1 cellular context compared by ENCODE assay signal in the genomic region with DNA sequence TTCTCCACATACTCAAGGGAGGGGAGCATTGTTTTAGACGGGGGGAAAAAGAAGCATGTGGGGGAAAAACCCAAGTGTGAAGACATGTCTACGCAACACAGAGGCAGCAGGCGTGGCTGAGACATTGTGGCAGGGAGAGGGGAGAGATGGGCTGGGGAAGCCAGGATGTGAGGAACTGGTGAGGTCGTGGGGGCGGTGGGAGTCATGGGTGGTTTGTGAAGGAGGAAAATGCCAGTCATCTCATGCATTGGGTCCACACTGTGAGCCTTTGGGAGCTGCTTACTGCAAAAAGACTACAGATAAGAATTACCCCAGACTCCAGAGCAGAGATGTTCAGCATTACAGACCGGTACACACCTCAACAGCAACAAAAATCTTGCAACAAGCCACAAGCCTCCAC.
TF ChIP-seq lines count a peak whose summit lies in the region.

No MANE protein-coding gene starts in this region.

TF ChIP-seq in GM12878, 131 proteins besides CTCF, POLR2A, EP300 and RAD21:
- peak; percentile 60; the same call in 1 of the 2 replicates for TF ChIP-seq NBN (IDR thresholded peaks at IDR 0.05)
- peak; percentile 17 for TF ChIP-seq RELA (IDR thresholded peaks at IDR 0.05; ENCODE audit: borderline replicate concordance, partially characterized antibody)
- TF ChIP-seq, protein P1, sequence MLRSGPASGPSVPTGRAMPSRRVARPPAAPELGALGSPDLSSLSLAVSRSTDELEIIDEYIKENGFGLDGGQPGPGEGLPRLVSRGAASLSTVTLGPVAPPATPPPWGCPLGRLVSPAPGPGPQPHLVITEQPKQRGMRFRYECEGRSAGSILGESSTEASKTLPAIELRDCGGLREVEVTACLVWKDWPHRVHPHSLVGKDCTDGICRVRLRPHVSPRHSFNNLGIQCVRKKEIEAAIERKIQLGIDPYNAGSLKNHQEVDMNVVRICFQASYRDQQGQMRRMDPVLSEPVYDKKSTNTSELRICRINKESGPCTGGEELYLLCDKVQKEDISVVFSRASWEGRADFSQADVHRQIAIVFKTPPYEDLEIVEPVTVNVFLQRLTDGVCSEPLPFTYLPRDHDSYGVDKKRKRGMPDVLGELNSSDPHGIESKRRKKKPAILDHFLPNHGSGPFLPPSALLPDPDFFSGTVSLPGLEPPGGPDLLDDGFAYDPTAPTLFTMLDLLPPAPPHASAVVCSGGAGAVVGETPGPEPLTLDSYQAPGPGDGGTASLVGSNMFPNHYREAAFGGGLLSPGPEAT (IDR thresholded peaks at IDR 0.05; ENCODE audit: low read depth): peak; percentile 40; the same call in 1 of the 2 replicates
- 0 out of 2 replicates have a peak, but pooled peaks have one; percentile 13 for TF ChIP-seq ATF7 (IDR thresholded peaks at IDR 0.05; ENCODE audit: low read depth)
- TF ChIP-seq NR2F1 (conservative IDR thresholded peaks at IDR 0.05): 0 out of 2 replicates have a peak, but pooled peaks have one; percentile 13
- no peak for TF ChIP-seq BMI1 (IDR thresholded peaks at IDR 0.05; ENCODE audit: borderline replicate concordance)
- peak; percentile 16 for TF ChIP-seq MEF2B (IDR thresholded peaks at IDR 0.05; ENCODE audit: partially characterized antibody, poor library complexity, severe bottlenecking)
- no peak for TF ChIP-seq EZH2 (IDR thresholded peaks at IDR 0.05; ENCODE audit: borderline replicate concordance, control insufficient read depth, low read depth, low read length)
- peak; percentile 81; the same call in 1 of the 2 replicates for TF ChIP-seq ZSCAN29 (IDR thresholded peaks at IDR 0.05)
- TF ChIP-seq IKZF2 (IDR thresholded peaks at IDR 0.05): peak; percentile 17 to 70; a peak in 2 of 4 replicates
- TF ChIP-seq CREB1 (IDR thresholded peaks at IDR 0.05; ENCODE audit: low read depth): 0 out of 2 replicates have a peak, but pooled peaks have one; percentile 1
- no peak for TF ChIP-seq ZNF24 (IDR thresholded peaks at IDR 0.05)
- TF ChIP-seq HDGF (IDR thresholded peaks at IDR 0.05): peak; percentile 44; the same call in 1 of the 2 replicates
- TF ChIP-seq RUNX3 (IDR thresholded peaks at IDR 0.05; ENCODE audit: low read length): peak; percentile 24; the same call in 1 of the 2 replicates
- TF ChIP-seq, protein P2, sequence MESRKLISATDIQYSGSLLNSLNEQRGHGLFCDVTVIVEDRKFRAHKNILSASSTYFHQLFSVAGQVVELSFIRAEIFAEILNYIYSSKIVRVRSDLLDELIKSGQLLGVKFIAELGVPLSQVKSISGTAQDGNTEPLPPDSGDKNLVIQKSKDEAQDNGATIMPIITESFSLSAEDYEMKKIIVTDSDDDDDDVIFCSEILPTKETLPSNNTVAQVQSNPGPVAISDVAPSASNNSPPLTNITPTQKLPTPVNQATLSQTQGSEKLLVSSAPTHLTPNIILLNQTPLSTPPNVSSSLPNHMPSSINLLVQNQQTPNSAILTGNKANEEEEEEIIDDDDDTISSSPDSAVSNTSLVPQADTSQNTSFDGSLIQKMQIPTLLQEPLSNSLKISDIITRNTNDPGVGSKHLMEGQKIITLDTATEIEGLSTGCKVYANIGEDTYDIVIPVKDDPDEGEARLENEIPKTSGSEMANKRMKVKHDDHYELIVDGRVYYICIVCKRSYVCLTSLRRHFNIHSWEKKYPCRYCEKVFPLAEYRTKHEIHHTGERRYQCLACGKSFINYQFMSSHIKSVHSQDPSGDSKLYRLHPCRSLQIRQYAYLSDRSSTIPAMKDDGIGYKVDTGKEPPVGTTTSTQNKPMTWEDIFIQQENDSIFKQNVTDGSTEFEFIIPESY (IDR thresholded peaks at IDR 0.05): no peak
- no peak for TF ChIP-seq RFX5 (IDR thresholded peaks at IDR 0.05; ENCODE audit: low read depth, low read length)
- TF ChIP-seq RAD51 (IDR thresholded peaks at IDR 0.05): no peak
- TF ChIP-seq MTA2 (IDR thresholded peaks at IDR 0.05; ENCODE audit: low read depth): 0 out of 2 replicates have a peak, but pooled peaks have one; percentile 43
- TF ChIP-seq, protein P3, sequence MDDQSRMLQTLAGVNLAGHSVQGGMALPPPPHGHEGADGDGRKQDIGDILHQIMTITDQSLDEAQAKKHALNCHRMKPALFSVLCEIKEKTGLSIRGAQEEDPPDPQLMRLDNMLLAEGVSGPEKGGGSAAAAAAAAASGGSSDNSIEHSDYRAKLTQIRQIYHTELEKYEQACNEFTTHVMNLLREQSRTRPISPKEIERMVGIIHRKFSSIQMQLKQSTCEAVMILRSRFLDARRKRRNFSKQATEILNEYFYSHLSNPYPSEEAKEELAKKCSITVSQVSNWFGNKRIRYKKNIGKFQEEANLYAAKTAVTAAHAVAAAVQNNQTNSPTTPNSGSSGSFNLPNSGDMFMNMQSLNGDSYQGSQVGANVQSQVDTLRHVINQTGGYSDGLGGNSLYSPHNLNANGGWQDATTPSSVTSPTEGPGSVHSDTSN (IDR thresholded peaks at IDR 0.05; ENCODE audit: insufficient replicate concordance, low read depth, low read length): no peak
- TF ChIP-seq, protein P4, sequence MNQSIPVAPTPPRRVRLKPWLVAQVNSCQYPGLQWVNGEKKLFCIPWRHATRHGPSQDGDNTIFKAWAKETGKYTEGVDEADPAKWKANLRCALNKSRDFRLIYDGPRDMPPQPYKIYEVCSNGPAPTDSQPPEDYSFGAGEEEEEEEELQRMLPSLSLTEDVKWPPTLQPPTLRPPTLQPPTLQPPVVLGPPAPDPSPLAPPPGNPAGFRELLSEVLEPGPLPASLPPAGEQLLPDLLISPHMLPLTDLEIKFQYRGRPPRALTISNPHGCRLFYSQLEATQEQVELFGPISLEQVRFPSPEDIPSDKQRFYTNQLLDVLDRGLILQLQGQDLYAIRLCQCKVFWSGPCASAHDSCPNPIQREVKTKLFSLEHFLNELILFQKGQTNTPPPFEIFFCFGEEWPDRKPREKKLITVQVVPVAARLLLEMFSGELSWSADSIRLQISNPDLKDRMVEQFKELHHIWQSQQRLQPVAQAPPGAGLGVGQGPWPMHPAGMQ (IDR thresholded peaks at IDR 0.05; ENCODE audit: borderline replicate concordance): no peak
- 0 out of 2 replicates have a peak, but pooled peaks have one; percentile 44 for TF ChIP-seq MXI1 (IDR thresholded peaks at IDR 0.05; ENCODE audit: low read depth, low read length)
- TF ChIP-seq, protein P5, sequence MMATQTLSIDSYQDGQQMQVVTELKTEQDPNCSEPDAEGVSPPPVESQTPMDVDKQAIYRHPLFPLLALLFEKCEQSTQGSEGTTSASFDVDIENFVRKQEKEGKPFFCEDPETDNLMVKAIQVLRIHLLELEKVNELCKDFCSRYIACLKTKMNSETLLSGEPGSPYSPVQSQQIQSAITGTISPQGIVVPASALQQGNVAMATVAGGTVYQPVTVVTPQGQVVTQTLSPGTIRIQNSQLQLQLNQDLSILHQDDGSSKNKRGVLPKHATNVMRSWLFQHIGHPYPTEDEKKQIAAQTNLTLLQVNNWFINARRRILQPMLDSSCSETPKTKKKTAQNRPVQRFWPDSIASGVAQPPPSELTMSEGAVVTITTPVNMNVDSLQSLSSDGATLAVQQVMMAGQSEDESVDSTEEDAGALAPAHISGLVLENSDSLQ (IDR thresholded peaks at IDR 0.05): peak; percentile 44; the same call in 1 of the 2 replicates
- TF ChIP-seq YY1 (IDR thresholded peaks at IDR 0.05; ENCODE audit: low read depth, low read length): 0 out of 2 replicates have a peak, but pooled peaks have one; percentile 10
- TF ChIP-seq SPI1 (IDR thresholded peaks at IDR 0.05; ENCODE audit: borderline replicate concordance, insufficient read depth, low read depth, low read length): 0 out of 2 replicates have a peak, but pooled peaks have one; percentile 28
- TF ChIP-seq CHD2 (IDR thresholded peaks at IDR 0.05; ENCODE audit: borderline replicate concordance, low read depth, low read length): 0 out of 2 replicates have a peak, but pooled peaks have one; percentile 1
- TF ChIP-seq, protein P6, sequence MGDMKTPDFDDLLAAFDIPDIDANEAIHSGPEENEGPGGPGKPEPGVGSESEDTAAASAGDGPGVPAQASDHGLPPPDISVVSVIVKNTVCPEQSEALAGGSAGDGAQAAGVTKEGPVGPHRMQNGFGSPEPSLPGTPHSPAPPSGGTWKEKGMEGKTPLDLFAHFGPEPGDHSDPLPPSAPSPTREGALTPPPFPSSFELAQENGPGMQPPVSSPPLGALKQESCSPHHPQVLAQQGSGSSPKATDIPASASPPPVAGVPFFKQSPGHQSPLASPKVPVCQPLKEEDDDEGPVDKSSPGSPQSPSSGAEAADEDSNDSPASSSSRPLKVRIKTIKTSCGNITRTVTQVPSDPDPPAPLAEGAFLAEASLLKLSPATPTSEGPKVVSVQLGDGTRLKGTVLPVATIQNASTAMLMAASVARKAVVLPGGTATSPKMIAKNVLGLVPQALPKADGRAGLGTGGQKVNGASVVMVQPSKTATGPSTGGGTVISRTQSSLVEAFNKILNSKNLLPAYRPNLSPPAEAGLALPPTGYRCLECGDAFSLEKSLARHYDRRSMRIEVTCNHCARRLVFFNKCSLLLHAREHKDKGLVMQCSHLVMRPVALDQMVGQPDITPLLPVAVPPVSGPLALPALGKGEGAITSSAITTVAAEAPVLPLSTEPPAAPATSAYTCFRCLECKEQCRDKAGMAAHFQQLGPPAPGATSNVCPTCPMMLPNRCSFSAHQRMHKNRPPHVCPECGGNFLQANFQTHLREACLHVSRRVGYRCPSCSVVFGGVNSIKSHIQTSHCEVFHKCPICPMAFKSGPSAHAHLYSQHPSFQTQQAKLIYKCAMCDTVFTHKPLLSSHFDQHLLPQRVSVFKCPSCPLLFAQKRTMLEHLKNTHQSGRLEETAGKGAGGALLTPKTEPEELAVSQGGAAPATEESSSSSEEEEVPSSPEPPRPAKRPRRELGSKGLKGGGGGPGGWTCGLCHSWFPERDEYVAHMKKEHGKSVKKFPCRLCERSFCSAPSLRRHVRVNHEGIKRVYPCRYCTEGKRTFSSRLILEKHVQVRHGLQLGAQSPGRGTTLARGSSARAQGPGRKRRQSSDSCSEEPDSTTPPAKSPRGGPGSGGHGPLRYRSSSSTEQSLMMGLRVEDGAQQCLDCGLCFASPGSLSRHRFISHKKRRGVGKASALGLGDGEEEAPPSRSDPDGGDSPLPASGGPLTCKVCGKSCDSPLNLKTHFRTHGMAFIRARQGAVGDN (IDR thresholded peaks at IDR 0.05): no peak
